In the genomic region with DNA sequence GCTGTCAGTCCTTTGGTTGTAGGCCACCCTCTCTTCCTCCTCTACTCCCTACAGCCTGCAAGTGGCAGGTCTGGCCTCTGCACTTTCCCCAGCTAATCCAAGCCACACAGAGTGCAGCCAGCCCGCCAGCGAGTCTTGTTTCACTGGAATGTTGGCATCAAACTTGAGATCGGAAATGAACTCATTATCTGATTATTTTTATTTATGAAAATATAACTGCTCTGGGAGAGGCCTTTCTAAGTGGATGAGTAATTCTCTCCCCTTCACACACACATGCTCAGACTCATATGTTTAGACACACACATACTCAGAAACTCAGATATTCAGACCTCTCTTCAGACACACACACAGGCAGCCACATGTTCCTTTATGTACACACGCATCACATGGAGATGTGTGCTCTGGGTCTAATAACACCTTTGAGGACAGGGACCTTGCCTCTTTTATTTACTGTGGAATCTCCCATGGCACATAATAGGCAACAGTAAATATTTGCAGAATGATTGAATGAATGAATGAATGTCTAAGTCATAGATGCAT, we compare ENCODE assay signal across 9 cellular contexts.
DNase-seq lines count a peak whose midpoint lies in the region; TF ChIP-seq lines count a peak whose summit lies in the region.
"Had no signal": no experiment of that assay in that cellular context is flagged by ENCODE, and none has a peak within 500 bp of the region (broad histone marks: within the 10 kb centered on the region; RNA-seq: fewer than 3 reads in every experiment).

No MANE protein-coding gene starts in this region.

- in situ Hi-C loops in astrocyte of the spinal cord (cut with HindIII; ENCODE audit: low sequenced_read_pairs), result no loop called here

- no peak overlapping the region for H2BK120ac ChIP-seq in H9 (ENCODE audit: low read depth, low read length, poor library complexity, severe bottlenecking)

- H3K4ac ChIP-seq in H9 (ENCODE audit: low read depth, low read length), result no peak overlapping the region

- no peaks in the 10 kb centered on the region for H3K27me3 ChIP-seq in hepatocyte
- no peaks in the 10 kb centered on the region for H3K27me3 ChIP-seq in stomach smooth muscle (ENCODE audit: control insufficient read depth in 1 of 2, insufficient read depth in 2 of 2, low read length in 2 of 2)
- H3K27me3 ChIP-seq in H9 (ENCODE audit: insufficient read depth, low read length), result no peaks in the 10 kb centered on the region

- H3K9ac ChIP-seq in stomach smooth muscle (ENCODE audit: low read length in 2 of 2) (peak overlapping the region; percentile 21 to 56), H9 (ENCODE audit: extremely low read depth, insufficient read length, low read length) (no peak overlapping the region)

- H3K27ac ChIP-seq in hepatocyte (peak overlapping the region; percentile 87), stomach smooth muscle (ENCODE audit: low read length) (peak overlapping the region; percentile 70), H9 (ENCODE audit: insufficient read length, low read depth, low read length) (no peak overlapping the region)

- H3K9me3 Mint-ChIP-seq in type B pancreatic cell (peaks cover 4% of the 10 kb centered on the region), H9 (no peaks in the 10 kb centered on the region)

- H3K36me3 ChIP-seq in hepatocyte (replicated peaks; ENCODE audit: insufficient read depth, low read depth) (no peaks in the 10 kb centered on the region), stomach smooth muscle (ENCODE audit: control insufficient read depth in 2 of 2, insufficient read depth in 2 of 2, low read length in 2 of 2) (no peaks in the 10 kb centered on the region)

- TF ChIP-seq CTCF in HFF-Myc (IDR thresholded peaks at IDR 0.05; ENCODE audit: low read depth, low read length, missing control alignments), result no peak
- peak; percentile 29 for TF ChIP-seq CTCF in astrocyte of the spinal cord (IDR thresholded peaks at IDR 0.05; ENCODE audit: low read depth, low read length)
- TF ChIP-seq CTCF in hepatocyte (IDR thresholded peaks at IDR 0.05; ENCODE audit: poor library complexity), result no peak
- no peak for TF ChIP-seq CTCF in type B pancreatic cell (conservative IDR thresholded peaks at IDR 0.05)
- no peak for TF ChIP-seq CTCF in H9 (conservative IDR thresholded peaks at IDR 0.05)

- no peak overlapping the region for H2BK15ac ChIP-seq in H9 (ENCODE audit: low read depth, low read length)

- no peak overlapping the region for H2BK12ac ChIP-seq in H9 (ENCODE audit: insufficient read length, low read depth, low read length)

- H2AFZ ChIP-seq in hepatocyte (no peak overlapping the region), H9 (ENCODE audit: low read length) (no peak overlapping the region)

- H3K4me3 ChIP-seq in HFF-Myc (replicated peaks; ENCODE audit: low read depth, low read length), result no peak overlapping the region
- no peak overlapping the region for H3K4me3 ChIP-seq in astrocyte of the spinal cord (ENCODE audit: low read depth, low read length)
- H3K4me3 ChIP-seq in hepatocyte, result no peak overlapping the region
- no peak overlapping the region for H3K4me3 ChIP-seq in stomach smooth muscle (ENCODE audit: low read length in 2 of 2)

- H3K56ac ChIP-seq in H9 (ENCODE audit: insufficient read length, low read depth, low read length), result no peak overlapping the region

- H2BK5ac ChIP-seq in H9 (ENCODE audit: insufficient read length, low read length), result no peak overlapping the region

- H3K4me3 Mint-ChIP-seq in type B pancreatic cell (no peak overlapping the region), H9 (no peak overlapping the region)

- no peak overlapping the region for H2AK5ac ChIP-seq in H9 (ENCODE audit: insufficient read length, low read length)

- DNase-seq in HFF-Myc (ENCODE audit: extremely low read depth, low read depth), result peak; percentile 97
- peak; percentile 98 for DNase-seq in astrocyte of the spinal cord (ENCODE audit: low read depth, low spot score)
- DNase-seq in hepatocyte (ENCODE audit: low spot score), result peak; percentile 74
- DNase-seq in nucleus accumbens (lab: John Stamatoyannopoulos, UW), result no peak
- DNase-seq in type B pancreatic cell (ENCODE audit: extremely low spot score, unreplicated experiment), result no peak
- no peak for DNase-seq in SK-N-DZ (ENCODE audit: low spot score)
- no peak for DNase-seq in H9
- DNase-seq: activated T-cell treated with anti-CD3 and anti-CD28 coated beads, Interleukin-2, amount 50 U/mL, for 48 hours had no signal

- no peak overlapping the region for H3T11ph ChIP-seq in H9 (ENCODE audit: low read length)

- H3K4me1 ChIP-seq in hepatocyte (ENCODE audit: insufficient read depth), result peaks cover 44% of the 10 kb centered on the region
- H3K4me1 ChIP-seq in stomach smooth muscle (ENCODE audit: control insufficient read depth, insufficient read depth, low read length), result peaks cover 56% of the 10 kb centered on the region
- H3K4me1 ChIP-seq in H9 (ENCODE audit: insufficient read depth, low read length), result no peaks in the 10 kb centered on the region; the same call in 1 of the 2 replicates

- H3K79me1 ChIP-seq in H9 (ENCODE audit: insufficient read depth, low read depth, low read length, poor library complexity, severe bottlenecking), result no peaks in the 10 kb centered on the region

- peaks cover 45% of the 10 kb centered on the region for H3K4me1 Mint-ChIP-seq in type B pancreatic cell (ENCODE audit: unreplicated experiment)
- H3K4me1 Mint-ChIP-seq in H9, result peaks cover 4 to 10% of the 10 kb centered on the region in 2 experiments; a peak in 3 of 4 replicates

- H3K14ac ChIP-seq in H9 (ENCODE audit: insufficient read depth, low read length), result no peak overlapping the region

- H4K91ac ChIP-seq in H9 (ENCODE audit: insufficient read length, low read depth, low read length), result no peak overlapping the region

- H3K4me2 ChIP-seq in hepatocyte (no peak overlapping the region), H9 (ENCODE audit: insufficient read depth, insufficient read length, low read length) (no peak overlapping the region)

- no peak overlapping the region for H4K8ac ChIP-seq in H9 (replicated peaks; ENCODE audit: insufficient read length, low read depth, low read length)

- H3K79me2 ChIP-seq in hepatocyte (no peaks in the 10 kb centered on the region), H9 (ENCODE audit: insufficient read depth, low read length) (no peaks in the 10 kb centered on the region)

- no peak overlapping the region for H3K23ac ChIP-seq in H9 (ENCODE audit: insufficient read length, low read depth, low read length)

- no peak overlapping the region for H4K5ac ChIP-seq in H9 (ENCODE audit: insufficient read length, low read depth, low read length)

- no peaks in the 10 kb centered on the region for H3K27me3 Mint-ChIP-seq in type B pancreatic cell
- peaks cover 12% of the 10 kb centered on the region for H3K27me3 Mint-ChIP-seq in H9 (ENCODE audit: low read depth)

- 43% methylated on average over 4 of the region's 4 CpGs for WGBS in hepatocyte (ENCODE audit: low lambda C conversion rate, missing lambda C conversion rate)
- no CpG with 5 or more reads among the region's 4 CpGs for WGBS in H9 (ENCODE audit: extremely low coverage, insufficient read length, low lambda C conversion rate)

- H4K20me1 ChIP-seq in hepatocyte (ENCODE audit: insufficient read depth, poor library complexity, severe bottlenecking), result no peaks in the 10 kb centered on the region
- no peaks in the 10 kb centered on the region for H4K20me1 ChIP-seq in H9 (ENCODE audit: control insufficient read depth, insufficient read depth, insufficient read length)

- H3K18ac ChIP-seq in H9 (ENCODE audit: insufficient read length, low read depth, low read length), result no peak overlapping the region

- H3K36me3 Mint-ChIP-seq in type B pancreatic cell (no peaks in the 10 kb centered on the region), H9 (ENCODE audit: insufficient read depth in 1 of 3, low read depth in 3 of 3) (no peaks in the 10 kb centered on the region)

- H2BK20ac ChIP-seq in H9 (ENCODE audit: low read depth, low read length, poor library complexity, severe bottlenecking), result no peak overlapping the region

- no peaks in the 10 kb centered on the region for H3K23me2 ChIP-seq in H9 (ENCODE audit: insufficient read length, low read depth, low read length, poor library complexity, severe bottlenecking)

- H3K9me2 ChIP-seq in hepatocyte (replicated peaks; ENCODE audit: insufficient read depth), result no peaks in the 10 kb centered on the region

- H3K27ac Mint-ChIP-seq in type B pancreatic cell (no peak overlapping the region), H9 (no peak overlapping the region)

- H3K9me3 ChIP-seq in hepatocyte (ENCODE audit: low read depth), result no peaks in the 10 kb centered on the region
- H3K9me3 ChIP-seq in stomach smooth muscle (ENCODE audit: control insufficient read depth in 2 of 2, low read length in 2 of 2), result no peaks in the 10 kb centered on the region
- H3K9me3 ChIP-seq in H9 (ENCODE audit: control insufficient read depth, low read depth, low read length), result no peaks in the 10 kb centered on the region

Comparison
In these comparisons a context has a peak if more than half of its experiments do, and no peak if none do; other contexts are left out.
1. DNase-seq: peak in HFF-Myc (single experiment), astrocyte of the spinal cord (single experiment) and hepatocyte (single experiment); none in nucleus accumbens (0 of 56), type B pancreatic cell (single experiment), SK-N-DZ (single experiment) and H9 (single experiment).